Comparison of ENCODE assay signal across 13 cellular contexts in the genomic region with DNA sequence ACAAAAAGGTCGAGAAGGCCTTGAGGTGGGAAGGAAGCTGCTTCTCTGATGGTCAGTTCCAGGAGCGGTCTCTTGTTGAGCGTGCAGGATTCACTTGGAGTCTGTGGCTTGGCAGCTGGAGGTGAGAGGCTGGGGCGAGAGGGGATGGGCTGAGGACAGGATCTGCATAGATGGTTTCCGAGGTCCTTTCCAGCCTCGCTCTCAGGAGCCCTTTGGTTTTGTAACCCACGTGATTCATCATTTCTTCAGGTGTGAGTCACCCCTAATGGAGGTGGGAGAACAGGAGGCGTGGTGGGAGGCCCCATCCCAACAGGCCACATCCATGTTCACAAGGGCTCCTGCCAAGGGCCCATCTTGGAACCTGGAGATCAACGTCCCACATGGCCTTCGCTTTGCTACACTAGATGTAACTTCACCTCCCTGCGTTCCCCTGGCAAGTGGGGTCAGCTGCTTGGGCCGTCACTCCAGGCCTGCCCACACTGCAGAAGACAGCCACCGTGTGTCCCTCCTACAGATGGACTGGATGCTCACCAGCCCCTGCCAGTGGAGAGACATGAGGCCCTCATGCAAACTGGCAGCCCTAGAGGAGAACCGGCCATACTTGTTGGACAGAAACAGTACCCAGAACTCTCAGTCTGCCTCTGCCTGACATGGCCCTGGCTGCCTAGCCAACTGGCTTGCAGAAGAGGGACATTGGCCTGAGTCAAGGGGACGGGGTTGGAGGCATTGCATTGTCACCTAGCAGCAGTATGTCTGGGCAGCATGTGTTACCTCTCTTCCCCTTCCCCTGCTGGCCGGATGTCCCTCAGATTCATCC. TPM values are rescaled to one million over a fixed set of nuclear protein-coding genes. Genes with fewer than 3 reads are reported as not detected.
DNase-seq lines count a peak whose midpoint lies in the region; ATAC-seq and TF ChIP-seq lines count a peak whose summit lies in the region.
"Had no signal": no experiment of that assay in that cellular context is flagged by ENCODE, and none has a peak within 500 bp of the region (broad histone marks: within the 10 kb centered on the region; RNA-seq: fewer than 3 reads in every experiment).

No MANE protein-coding gene starts in this region.

- peak overlapping the region; percentile 69 for H3K4me3 Mint-ChIP-seq in activated T-cell treated with anti-CD3 and anti-CD28 coated beads, Interleukin-2, amount 50 U/mL, for 72 hours
- no peak overlapping the region for H3K4me3 Mint-ChIP-seq in activated T-cell treated with anti-CD3 and anti-CD28 coated beads, Interleukin-2, amount 50 U/mL, for 24 hours
- H3K4me3 Mint-ChIP-seq in osteocyte (ENCODE audit: unreplicated experiment) = peak overlapping the region; percentile 60

- no peak overlapping the region for H3K27ac Mint-ChIP-seq in activated T-cell treated with anti-CD3 and anti-CD28 coated beads, Interleukin-2, amount 50 U/mL, for 72 hours
- H3K27ac Mint-ChIP-seq in activated T-cell treated with anti-CD3 and anti-CD28 coated beads, Interleukin-2, amount 50 U/mL, for 24 hours = no peak overlapping the region
- H3K27ac Mint-ChIP-seq in osteocyte (ENCODE audit: unreplicated experiment) = no peak overlapping the region
- H3K27ac Mint-ChIP-seq: activated B cell treated with CpG ODN at 0.5 μM for 24 hours; CD8-positive, alpha-beta memory T cell had no signal

- no peak for TF ChIP-seq CTCF in osteocyte (IDR thresholded peaks at IDR 0.05)

- peaks cover 68% of the 10 kb centered on the region for H3K27me3 Mint-ChIP-seq in activated T-cell treated with anti-CD3 and anti-CD28 coated beads, Interleukin-2, amount 50 U/mL, for 72 hours (ENCODE audit: low read depth)
- peaks cover 72% of the 10 kb centered on the region for H3K27me3 Mint-ChIP-seq in activated T-cell treated with anti-CD3 and anti-CD28 coated beads, Interleukin-2, amount 50 U/mL, for 24 hours
- H3K27me3 Mint-ChIP-seq in osteocyte (ENCODE audit: unreplicated experiment) = peaks cover 73% of the 10 kb centered on the region

- no peak for ATAC-seq in activated T-cell treated with anti-CD3 and anti-CD28 coated beads, Interleukin-2, amount 50 U/mL, for 72 hours (replicated peaks in 1 of 2)
- no peak for ATAC-seq in HG03469 (IDR thresholded peaks at IDR 0.05; ENCODE audit: unreplicated experiment)
- ATAC-seq in GM21737 (IDR thresholded peaks at IDR 0.05; ENCODE audit: unreplicated experiment) = no peak

- no peak for DNase-seq in activated T-cell treated with anti-CD3 and anti-CD28 coated beads, Interleukin-2, amount 50 U/mL, for 72 hours
- DNase-seq in activated T-cell treated with anti-CD3 and anti-CD28 coated beads, Interleukin-2, amount 50 U/mL, for 24 hours = no peak
- DNase-seq in NCI-H226 = peak; percentile 33
- peak; percentile 46 for DNase-seq in ecto neural progenitor cell (ENCODE audit: low spot score)
- DNase-seq in osteocyte (ENCODE audit: extremely low spot score, unreplicated experiment) = peak; percentile 70
- no peak for DNase-seq in amniotic stem cell (lab: John Stamatoyannopoulos, UW)
- DNase-seq: activated B cell treated with CpG ODN at 0.5 μM for 24 hours; activated T-cell treated with anti-CD3 and anti-CD28 coated beads for 4 hours; CD8-positive, alpha-beta memory T cell; mesenchymal stem cell; NCI-H1105 treated with DMSO at 0.1 percent for 48 hours had no signal

- peaks cover 0 to 2% of the 10 kb centered on the region in 2 donors for H3K36me3 Mint-ChIP-seq in activated T-cell treated with anti-CD3 and anti-CD28 coated beads, Interleukin-2, amount 50 U/mL, for 72 hours (ENCODE audit: insufficient read depth in 2 of 2)
- no peaks in the 10 kb centered on the region for H3K36me3 Mint-ChIP-seq in activated T-cell treated with anti-CD3 and anti-CD28 coated beads, Interleukin-2, amount 50 U/mL, for 24 hours (ENCODE audit: low read depth)
- no peaks in the 10 kb centered on the region for H3K36me3 Mint-ChIP-seq in osteocyte (ENCODE audit: unreplicated experiment)
- H3K36me3 Mint-ChIP-seq: CD8-positive, alpha-beta memory T cell had no signal

- H3K9me3 Mint-ChIP-seq in activated T-cell treated with anti-CD3 and anti-CD28 coated beads, Interleukin-2, amount 50 U/mL, for 72 hours = no peaks in the 10 kb centered on the region
- no peaks in the 10 kb centered on the region for H3K9me3 Mint-ChIP-seq in activated T-cell treated with anti-CD3 and anti-CD28 coated beads, Interleukin-2, amount 50 U/mL, for 24 hours
- no peaks in the 10 kb centered on the region for H3K9me3 Mint-ChIP-seq in osteocyte (ENCODE audit: unreplicated experiment)
- H3K9me3 Mint-ChIP-seq: activated B cell treated with CpG ODN at 0.5 μM for 24 hours; CD8-positive, alpha-beta memory T cell had no signal

- peaks cover 7% of the 10 kb centered on the region for H3K4me1 Mint-ChIP-seq in activated T-cell treated with anti-CD3 and anti-CD28 coated beads, Interleukin-2, amount 50 U/mL, for 72 hours (ENCODE audit: low read depth)
- peaks cover 2% of the 10 kb centered on the region for H3K4me1 Mint-ChIP-seq in activated T-cell treated with anti-CD3 and anti-CD28 coated beads, Interleukin-2, amount 50 U/mL, for 24 hours (ENCODE audit: low read depth)
- H3K4me1 Mint-ChIP-seq in osteocyte (ENCODE audit: unreplicated experiment) = no peaks in the 10 kb centered on the region

RNA-seq across cellular contexts. Expression of a gene that starts 1.6 kb away (rescaled TPM):
- 1 to 10 TPM in 1 of 2 donors, under 1 TPM in 1; 0.51 to 2.3 TPM for total RNA-seq in activated T-cell treated with anti-CD3 and anti-CD28 coated beads, Interleukin-2, amount 50 U/mL, for 72 hours
- 0.43 and 0.55 TPM in 2 replicates for total RNA-seq in osteocyte

Comparison
In these comparisons a context has a peak if more than half of its experiments do, and no peak if none do; other contexts are left out.
1. DNase-seq: peak in NCI-H226 (single experiment), ecto neural progenitor cell (single experiment) and osteocyte (single experiment); none in activated T-cell treated with anti-CD3 and anti-CD28 coated beads, Interleukin-2, amount 50 U/mL, for 72 hours (0 of 2), activated T-cell treated with anti-CD3 and anti-CD28 coated beads, Interleukin-2, amount 50 U/mL, for 24 hours (single experiment) and amniotic stem cell (single experiment).